Comparison of ENCODE assay signal across 29 cellular contexts in the genomic region with DNA sequence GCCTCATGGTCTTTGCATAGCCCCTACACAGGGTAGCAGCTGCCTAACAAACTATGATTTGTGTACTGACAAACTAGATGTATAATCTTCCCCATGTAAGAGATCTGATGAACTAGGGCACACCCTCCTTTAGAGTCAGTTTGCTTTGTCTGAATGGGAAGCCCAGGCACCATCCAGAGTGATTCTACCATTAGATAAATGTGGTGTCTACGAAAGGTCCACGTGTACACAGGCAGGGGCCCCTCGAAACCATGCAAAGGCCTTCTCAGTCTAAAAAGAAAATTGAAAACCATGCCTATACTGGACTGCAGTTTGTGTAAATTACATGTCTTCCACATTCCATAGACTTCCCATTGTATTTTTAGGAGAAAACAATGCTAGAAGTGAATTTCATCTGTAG. TPM values are rescaled to one million over a fixed set of nuclear protein-coding genes. Genes with fewer than 3 reads are reported as not detected.
"Had no signal": no experiment of that assay in that cellular context is flagged by ENCODE, and none has a peak within 500 bp of the region (broad histone marks: within the 10 kb centered on the region; RNA-seq: fewer than 3 reads in every experiment).

No MANE protein-coding gene starts in this region.

- DNase-seq: colonic mucosa; cortex of kidney; dermis blood vessel endothelial cell; dorsolateral prefrontal cortex; effector CD4-positive, alpha-beta T cell; effector CD8-positive, alpha-beta T cell; effector memory CD4-positive, alpha-beta T cell; effector memory CD8-positive, alpha-beta T cell; endodermal cell; erythroblast; esophagus squamous epithelium; foreskin fibroblast; foreskin keratinocyte; foreskin melanocyte; gastrocnemius medialis; glutamatergic neuron; head of caudate nucleus; heart left ventricle; heart right ventricle had no signal

- ATAC-seq: effector memory CD8-positive, alpha-beta T cell; esophagus mucosa; foreskin keratinocyte; gastrocnemius medialis; gastroesophageal sphincter; heart left ventricle; heart right ventricle had no signal

- H3K27me3 ChIP-seq: colonic mucosa, foreskin keratinocyte, gastrocnemius medialis had no signal

- H3K4me3 Mint-ChIP-seq: dendritic cell treated with granulocyte-macrophage colony-stimulating factor and Interleukin-4, amounts not matched to agents 40 ng/mL and 50 ng/mL, for 4 days; effector memory CD8-positive, alpha-beta T cell; endodermal cell had no signal

- H3K4me1 Mint-ChIP-seq: endodermal cell had no signal

- H3K4me1 ChIP-seq: colonic mucosa, esophagus squamous epithelium, foreskin keratinocyte, gastrocnemius medialis, gastroesophageal sphincter, heart left ventricle, heart right ventricle had no signal

- H3K9me3 ChIP-seq: colonic mucosa, esophagus squamous epithelium, gastrocnemius medialis, gastroesophageal sphincter, heart left ventricle, heart right ventricle had no signal

- H3K36me3 ChIP-seq: colonic mucosa, esophagus squamous epithelium, gastrocnemius medialis, gastroesophageal sphincter, heart left ventricle, heart right ventricle had no signal

- H3K27me3 Mint-ChIP-seq: dendritic cell treated with granulocyte-macrophage colony-stimulating factor and Interleukin-4, amounts not matched to agents 40 ng/mL and 50 ng/mL, for 4 days had no signal

- H3K27ac ChIP-seq: colonic mucosa, coronary artery, dorsolateral prefrontal cortex, epithelial cell of prostate, esophagus squamous epithelium, foreskin keratinocyte, gastrocnemius medialis, gastroesophageal sphincter, heart left ventricle, heart right ventricle had no signal

- H3K9me3 Mint-ChIP-seq: dendritic cell treated with granulocyte-macrophage colony-stimulating factor and Interleukin-4, amounts not matched to agents 40 ng/mL and 50 ng/mL, for 4 days; effector memory CD8-positive, alpha-beta T cell; endodermal cell had no signal

- H3K4me3 ChIP-seq: colonic mucosa, coronary artery, dorsolateral prefrontal cortex, esophagus squamous epithelium, gastrocnemius medialis, gastroesophageal sphincter, heart left ventricle, heart right ventricle had no signal

- H3K27ac Mint-ChIP-seq: dendritic cell treated with granulocyte-macrophage colony-stimulating factor and Interleukin-4, amounts not matched to agents 40 ng/mL and 50 ng/mL, for 4 days; effector memory CD8-positive, alpha-beta T cell; endodermal cell had no signal

RNA-seq across cellular contexts. Expression of gene HHIPL2, which starts 18.7 kb away (rescaled TPM):
- total RNA-seq: dermis blood vessel endothelial cell, dermis microvascular lymphatic vessel endothelial cell, endothelial cell of umbilical vein, epithelial cell of proximal tubule, esophagus squamous epithelium, fibroblast of villous mesenchyme, gastrocnemius medialis, gastroesophageal sphincter, glomerular endothelial cell had no signal
